9 cellular contexts compared by ENCODE assay signal in the genomic region with DNA sequence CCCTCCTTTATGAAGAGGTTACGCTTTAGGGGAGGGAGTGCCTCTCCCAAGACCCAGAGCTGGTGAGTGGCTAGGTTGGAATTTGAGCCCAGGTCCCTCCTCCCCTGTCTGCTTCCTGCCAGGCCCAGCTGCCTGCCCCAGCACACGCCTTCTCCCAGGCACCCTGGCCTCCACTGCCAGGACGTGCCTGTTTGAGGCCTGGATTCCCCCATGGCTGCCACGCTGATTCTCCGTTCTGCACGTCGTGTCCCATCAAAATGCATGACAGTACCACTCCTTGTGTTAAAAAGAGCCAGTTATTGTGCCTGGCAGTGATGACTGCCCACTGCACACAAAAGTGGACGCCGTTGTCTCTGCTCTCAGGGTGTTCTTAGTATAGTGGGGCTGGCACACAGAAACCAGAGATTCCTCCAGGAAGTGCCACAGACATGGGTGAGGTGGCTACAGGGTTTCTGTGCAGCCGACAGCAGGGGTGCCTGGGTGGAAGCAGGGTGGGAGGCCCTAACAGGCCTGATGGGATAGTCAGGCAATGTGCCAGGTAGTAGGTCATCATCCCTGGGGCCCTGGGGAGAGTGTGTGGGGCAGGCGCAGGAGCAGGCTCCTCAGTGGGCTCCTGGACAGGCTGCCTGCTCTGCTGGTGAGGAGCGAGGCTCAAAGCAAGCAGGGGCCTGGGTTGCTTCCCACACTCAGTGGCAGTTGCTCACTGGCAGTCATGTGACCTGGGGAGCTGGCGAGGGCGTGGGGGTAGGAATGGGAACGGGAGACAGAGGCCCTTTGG. TPM values are rescaled to one million over a fixed set of nuclear protein-coding genes. Genes with fewer than 3 reads are reported as not detected.
DNase-seq lines count a peak whose midpoint lies in the region; ATAC-seq, FAIRE-seq and TF ChIP-seq lines count a peak whose summit lies in the region.
"Had no signal": no experiment of that assay in that cellular context is flagged by ENCODE, and none has a peak within 500 bp of the region (broad histone marks: within the 10 kb centered on the region; RNA-seq: fewer than 3 reads in every experiment).

No MANE protein-coding gene starts in this region.

- H3K4me3 Mint-ChIP-seq in stimulated activated naive B cell treated with anti-CD40 and anti-IgM and Interleukin-4, amounts not matched to agents 10 μg/mL and 1 μg/mL and 100 μg/mL, for 72 hours: peak overlapping the region in 1 of 2 donors; percentile 14
- no peak overlapping the region for H3K4me3 Mint-ChIP-seq in stimulated activated memory B cell treated with anti-CD40 and anti-IgM and Interleukin-4, amounts not matched to agents 10 μg/mL and 1 μg/mL and 100 μg/mL, for 72 hours
- H3K4me3 Mint-ChIP-seq: activated T-cell treated with anti-CD3 and anti-CD28 coated beads, Interleukin-2, amount 50 U/mL, for 4 hours had no signal

- no peak for TF ChIP-seq POLR2A in A549 (IDR thresholded peaks at IDR 0.05; ENCODE audit: low read length)

- no peaks in the 10 kb centered on the region for H3K9me3 Mint-ChIP-seq in stimulated activated naive B cell treated with anti-CD40 and anti-IgM and Interleukin-4, amounts not matched to agents 10 μg/mL and 1 μg/mL and 100 μg/mL, for 72 hours
- no peaks in the 10 kb centered on the region for H3K9me3 Mint-ChIP-seq in stimulated activated memory B cell treated with anti-CD40 and anti-IgM and Interleukin-4, amounts not matched to agents 10 μg/mL and 1 μg/mL and 100 μg/mL, for 72 hours
- H3K9me3 Mint-ChIP-seq: activated T-cell treated with anti-CD3 and anti-CD28 coated beads, Interleukin-2, amount 50 U/mL, for 4 hours had no signal

- H3K36me3 Mint-ChIP-seq in stimulated activated naive B cell treated with anti-CD40 and anti-IgM and Interleukin-4, amounts not matched to agents 10 μg/mL and 1 μg/mL and 100 μg/mL, for 72 hours: peaks cover 19 to 48% of the 10 kb centered on the region in 2 donors
- H3K36me3 Mint-ChIP-seq in stimulated activated memory B cell treated with anti-CD40 and anti-IgM and Interleukin-4, amounts not matched to agents 10 μg/mL and 1 μg/mL and 100 μg/mL, for 72 hours: peaks cover 41% of the 10 kb centered on the region

- H3K4me2 ChIP-seq in A549: peak overlapping the region; percentile 63

- CTCF ChIA-PET in A549 (lab: Yijun Ruan, JAX): interaction anchor here (0.6 to 3.0 kb wide), 8 partner anchors 11 to 132 kb away, joined by 3 to 14 read pairs (median 4); no protein-coding TSS in a partner anchor

- in situ Hi-C loops in astrocyte of the spinal cord (cut with HindIII; ENCODE audit: low sequenced_read_pairs): no loop called here

- peak; percentile 92 for ATAC-seq in A549
- ATAC-seq in stimulated activated naive B cell treated with anti-CD40 and anti-IgM and Interleukin-4, amounts not matched to agents 10 μg/mL and 1 μg/mL and 100 μg/mL, for 72 hours (replicated peaks): no peak
- no peak for ATAC-seq in stimulated activated memory B cell treated with anti-CD40 and anti-IgM and Interleukin-4, amounts not matched to agents 10 μg/mL and 1 μg/mL and 100 μg/mL, for 72 hours

- peak; percentile 68 to 87 for DNase-seq in A549 (ENCODE audit: low read depth in 1 of 2, low spot score in 1 of 2)
- DNase-seq in HK-2 (ENCODE audit: unreplicated experiment): peak; percentile 84
- peak; percentile 87 for DNase-seq in astrocyte of the spinal cord (ENCODE audit: low read depth, low spot score)
- DNase-seq in iris pigment epithelial cell (ENCODE audit: low read depth): peak; percentile 91
- DNase-seq in stimulated activated naive B cell treated with anti-CD40 and anti-IgM and Interleukin-4, amounts not matched to agents 10 μg/mL and 1 μg/mL and 100 μg/mL, for 72 hours: no peak
- DNase-seq in NCI-H82 (lab: John Stamatoyannopoulos, UW): no peak
- DNase-seq in effector CD4-positive, alpha-beta T cell: no peak
- DNase-seq: activated T-cell treated with anti-CD3 and anti-CD28 coated beads, Interleukin-2, amount 50 U/mL, for 4 hours had no signal

- H3K27ac ChIP-seq in A549: peak overlapping the region; percentile 91 to 92

- no peak for TF ChIP-seq RAD21 in A549 (conservative IDR thresholded peaks at IDR 0.05 in 1 of 2, IDR thresholded peaks at IDR 0.05 in 1 of 2)

- H3K27ac Mint-ChIP-seq in stimulated activated naive B cell treated with anti-CD40 and anti-IgM and Interleukin-4, amounts not matched to agents 10 μg/mL and 1 μg/mL and 100 μg/mL, for 72 hours: peak overlapping the region; percentile 38
- H3K27ac Mint-ChIP-seq in stimulated activated memory B cell treated with anti-CD40 and anti-IgM and Interleukin-4, amounts not matched to agents 10 μg/mL and 1 μg/mL and 100 μg/mL, for 72 hours: no peak overlapping the region

- H3K4me1 ChIP-seq in A549: peaks cover 58% of the 10 kb centered on the region

- TF ChIP-seq CTCF in A549 (IDR thresholded peaks at IDR 0.05) (no peak), astrocyte of the spinal cord (IDR thresholded peaks at IDR 0.05; ENCODE audit: low read depth, low read length) (no peak)

- POLR2A ChIA-PET in A549 (lab: Yijun Ruan, JAX): interaction anchor here (0.6 to 3.2 kb wide), 3 partner anchors 12 to 37 kb away, joined by 3 to 20 read pairs (median 5); a partner anchor contains a TSS

- no peak overlapping the region for H3K4me3 ChIP-seq in A549
- no peak overlapping the region for H3K4me3 ChIP-seq in astrocyte of the spinal cord (ENCODE audit: low read depth, low read length)

- no peak for TF ChIP-seq EP300 in A549 (IDR thresholded peaks at IDR 0.05)

- H3K9me3 ChIP-seq in A549: no peaks in the 10 kb centered on the region

- peaks cover 28 to 45% of the 10 kb centered on the region in 2 donors for H3K4me1 Mint-ChIP-seq in stimulated activated naive B cell treated with anti-CD40 and anti-IgM and Interleukin-4, amounts not matched to agents 10 μg/mL and 1 μg/mL and 100 μg/mL, for 72 hours
- peaks cover 53% of the 10 kb centered on the region for H3K4me1 Mint-ChIP-seq in stimulated activated memory B cell treated with anti-CD40 and anti-IgM and Interleukin-4, amounts not matched to agents 10 μg/mL and 1 μg/mL and 100 μg/mL, for 72 hours

- WGBS in A549 (ENCODE audit: missing lambda C conversion rate): 31% methylated on average over 8 of the region's 15 CpGs

- no peak for FAIRE-seq in A549 (lab: Jason Lieb, UNC)

- H3K27me3 Mint-ChIP-seq in stimulated activated naive B cell treated with anti-CD40 and anti-IgM and Interleukin-4, amounts not matched to agents 10 μg/mL and 1 μg/mL and 100 μg/mL, for 72 hours: no peaks in the 10 kb centered on the region
- no peaks in the 10 kb centered on the region for H3K27me3 Mint-ChIP-seq in stimulated activated memory B cell treated with anti-CD40 and anti-IgM and Interleukin-4, amounts not matched to agents 10 μg/mL and 1 μg/mL and 100 μg/mL, for 72 hours

TF ChIP-seq in A549, 52 proteins besides CTCF, POLR2A, EP300 and RAD21:
- TF ChIP-seq CHD4 (IDR thresholded peaks at IDR 0.05; ENCODE audit: borderline replicate concordance) (no peak), HDAC2 (IDR thresholded peaks at IDR 0.05) (no peak), FOSL2 (IDR thresholded peaks at IDR 0.05) (no peak), FOSL2 (CRISPR knock-in tag; IDR thresholded peaks at IDR 0.05) (peak; percentile 44), ESRRA (IDR thresholded peaks at IDR 0.05; ENCODE audit: borderline replicate concordance, low read length) (no peak), ZFP36 (IDR thresholded peaks at IDR 0.05; ENCODE audit: borderline replicate concordance, partially characterized antibody) (no peak), HOXB13 (CRISPR knock-in tag; IDR thresholded peaks at IDR 0.05; ENCODE audit: low read depth) (no peak), SMC3 (IDR thresholded peaks at IDR 0.05) (no peak), JUN (IDR thresholded peaks at IDR 0.05) (peak in 1 of 2 experiments; percentile 28; a peak in 1 of 5 replicates), CHD2 (IDR thresholded peaks at IDR 0.05; ENCODE audit: low read length, partially characterized antibody) (no peak), ZC3H11A (IDR thresholded peaks at IDR 0.05) (no peak)
- TF ChIP-seq, protein P1, sequence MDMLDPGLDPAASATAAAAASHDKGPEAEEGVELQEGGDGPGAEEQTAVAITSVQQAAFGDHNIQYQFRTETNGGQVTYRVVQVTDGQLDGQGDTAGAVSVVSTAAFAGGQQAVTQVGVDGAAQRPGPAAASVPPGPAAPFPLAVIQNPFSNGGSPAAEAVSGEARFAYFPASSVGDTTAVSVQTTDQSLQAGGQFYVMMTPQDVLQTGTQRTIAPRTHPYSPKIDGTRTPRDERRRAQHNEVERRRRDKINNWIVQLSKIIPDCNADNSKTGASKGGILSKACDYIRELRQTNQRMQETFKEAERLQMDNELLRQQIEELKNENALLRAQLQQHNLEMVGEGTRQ (IDR thresholded peaks at IDR 0.05): 0 out of 2 replicates have a peak, but pooled peaks have one; percentile 3
- TF ChIP-seq, protein P2, sequence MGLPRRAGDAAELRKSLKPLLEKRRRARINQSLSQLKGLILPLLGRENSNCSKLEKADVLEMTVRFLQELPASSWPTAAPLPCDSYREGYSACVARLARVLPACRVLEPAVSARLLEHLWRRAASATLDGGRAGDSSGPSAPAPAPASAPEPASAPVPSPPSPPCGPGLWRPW (IDR thresholded peaks at IDR 0.05): no peak
- TF ChIP-seq, protein P3, sequence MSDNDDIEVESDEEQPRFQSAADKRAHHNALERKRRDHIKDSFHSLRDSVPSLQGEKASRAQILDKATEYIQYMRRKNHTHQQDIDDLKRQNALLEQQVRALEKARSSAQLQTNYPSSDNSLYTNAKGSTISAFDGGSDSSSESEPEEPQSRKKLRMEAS (IDR thresholded peaks at IDR 0.05): peak; percentile 68; the same call in 1 of the 2 replicates
TF ChIP-seq in A549: peak in this region for 4.

RNA-seq across cellular contexts. Expression of a gene that starts 24.2 kb away (rescaled TPM):
- 10.7 and 11.3 TPM in 2 replicates for polyA plus RNA-seq in A549 (2011; rRNA removed)
- polyA plus RNA-seq in A549 (2012; cell fraction: cytosol; rRNA removed): 30.4 and 35.0 TPM in 2 replicates
- polyA plus RNA-seq in A549 (2012; cell fraction: nucleus; rRNA removed): 151 and 195 TPM in 2 replicates
- 29.7 to 32.6 TPM (median 30.5 TPM) in 3 replicates for polyA plus RNA-seq in A549 (2017; fragmentation: RNase III; extraction: RNeasy Plus Mini Kit Qiagen cat#74134 plus additional on column Dnase treatment)
- polyA minus RNA-seq in A549 (2011; rRNA and poly(A)+ RNA removed): 26.3 and 29.6 TPM in 2 replicates

RNA-seq across cellular contexts. Expression of a gene that starts 36.0 kb away (rescaled TPM):
- polyA plus RNA-seq in A549 (2011; rRNA removed): 11.7 and 13.9 TPM in 2 replicates
- 11.7 and 16.0 TPM in 2 replicates for polyA plus RNA-seq in A549 (2012; cell fraction: cytosol; rRNA removed)
- 30.3 and 36.6 TPM in 2 replicates for polyA plus RNA-seq in A549 (2012; cell fraction: nucleus; rRNA removed)
- polyA plus RNA-seq in A549 (2017; fragmentation: RNase III; extraction: RNeasy Plus Mini Kit Qiagen cat#74134 plus additional on column Dnase treatment): 10.5 to 12.1 TPM (median 11.7 TPM) in 3 replicates
- 18.8 and 20.2 TPM in 2 replicates for polyA minus RNA-seq in A549 (2011; rRNA and poly(A)+ RNA removed)

Comparison
In these comparisons a context has a peak if more than half of its experiments do, and no peak if none do; other contexts are left out.
1. ATAC-seq: peak in A549 (2 of 2); none in stimulated activated naive B cell treated with anti-CD40 and anti-IgM and Interleukin-4, amounts not matched to agents 10 μg/mL and 1 μg/mL and 100 μg/mL, for 72 hours (0 of 2) and stimulated activated memory B cell treated with anti-CD40 and anti-IgM and Interleukin-4, amounts not matched to agents 10 μg/mL and 1 μg/mL and 100 μg/mL, for 72 hours (single experiment).
2. DNase-seq: peak in A549 (2 of 2), HK-2 (single experiment), astrocyte of the spinal cord (single experiment) and iris pigment epithelial cell (single experiment); none in stimulated activated naive B cell treated with anti-CD40 and anti-IgM and Interleukin-4, amounts not matched to agents 10 μg/mL and 1 μg/mL and 100 μg/mL, for 72 hours (single experiment), NCI-H82 (single experiment) and effector CD4-positive, alpha-beta T cell (single experiment).